In genomic region chr5:86526811-86527348, GRCh38 we compare ENCODE assay signal across 1 cellular context.
TF ChIP-seq lines count a peak whose summit lies in the region.

No MANE protein-coding gene starts in this region.

TF ChIP-seq in K562, 482 proteins besides CTCF, POLR2A, EP300 and RAD21 (continued from another document and continues in another):
- no peak for TF ChIP-seq BCLAF1 (IDR thresholded peaks at IDR 0.05; ENCODE audit: borderline replicate concordance in 1 of 2, control insufficient read depth in 1 of 2, low read depth in 2 of 2, low read length in 1 of 2)
- TF ChIP-seq MGA (IDR thresholded peaks at IDR 0.05): no peak
- TF ChIP-seq MTA3 (IDR thresholded peaks at IDR 0.05; ENCODE audit: borderline replicate concordance): peak; percentile 85; the same call in 1 of the 2 replicates
- TF ChIP-seq ZNF740 (CRISPR knock-in tag; IDR thresholded peaks at IDR 0.05): no peak
- peak in 1 of 2 experiments; percentile 87; a peak in 2 of 4 replicates for TF ChIP-seq ZNF740 (tag; IDR thresholded peaks at IDR 0.05)
- TF ChIP-seq TOE1 (IDR thresholded peaks at IDR 0.05; ENCODE audit: borderline replicate concordance): no peak
- TF ChIP-seq TOE1 (CRISPR knock-in tag; IDR thresholded peaks at IDR 0.05; ENCODE audit: borderline replicate concordance, low read depth): no peak
- TF ChIP-seq NONO (IDR thresholded peaks at IDR 0.05; ENCODE audit: low read depth in 2 of 2, low read length in 1 of 2): peak in 1 of 2 experiments; percentile 47; a peak in 1 of 4 replicates
- peak; percentile 59 for TF ChIP-seq NR2C1 (IDR thresholded peaks at IDR 0.05)
- peak; percentile 91 for TF ChIP-seq NR2C1 (tag; IDR thresholded peaks at IDR 0.05)
- no peak for TF ChIP-seq FOXJ2 (tag; IDR thresholded peaks at IDR 0.05)
- peak; percentile 62 for TF ChIP-seq GABPA (tag; conservative IDR thresholded peaks at IDR 0.05; ENCODE audit: low read depth)
- no peak for TF ChIP-seq ZNF778 (CRISPR knock-in tag; IDR thresholded peaks at IDR 0.05)
- no peak for TF ChIP-seq ARID4B (CRISPR knock-in tag; IDR thresholded peaks at IDR 0.05)
- TF ChIP-seq TCF3 (CRISPR knock-in tag; IDR thresholded peaks at IDR 0.05): peak; percentile 99
- no peak for TF ChIP-seq ZNF408 (CRISPR knock-in tag; IDR thresholded peaks at IDR 0.05; ENCODE audit: low read depth)
- peak; percentile 100 for TF ChIP-seq CBFA2T3 (IDR thresholded peaks at IDR 0.05)
- no peak for TF ChIP-seq KAT2B (IDR thresholded peaks at IDR 0.05; ENCODE audit: low read depth, low read length)
- TF ChIP-seq ZKSCAN8 (CRISPR knock-in tag; IDR thresholded peaks at IDR 0.05): peak; percentile 92
- no peak for TF ChIP-seq CEBPZ (IDR thresholded peaks at IDR 0.05; ENCODE audit: borderline replicate concordance, low read depth, low read length)
- TF ChIP-seq ZNF639 (CRISPR knock-in tag; conservative IDR thresholded peaks at IDR 0.05 in 1 of 2, IDR thresholded peaks at IDR 0.05 in 1 of 2): peak in 1 of 2 experiments; percentile 98; a peak in 2 of 4 replicates
- TF ChIP-seq ZNF79 (CRISPR knock-in tag; IDR thresholded peaks at IDR 0.05; ENCODE audit: low read depth): peak; percentile 85
- TF ChIP-seq ZNF239 (CRISPR knock-in tag; IDR thresholded peaks at IDR 0.05): peak; percentile 86
- TF ChIP-seq STAT6 (CRISPR knock-in tag; IDR thresholded peaks at IDR 0.05): no peak
